ENCODE assay signal across 23 cellular contexts in genomic region chr14:73474952-73475351, GRCh38. TPM values are rescaled to one million over a fixed set of nuclear protein-coding genes. Genes with fewer than 3 reads are reported as not detected.
A peak's percentile ranks its signal among the peaks of the same experiment; 100 is the strongest.
DNase-seq lines count a peak whose midpoint lies in the region; ATAC-seq, FAIRE-seq and TF ChIP-seq lines count a peak whose summit lies in the region.
"Had no signal": no experiment of that assay in that cellular context is flagged by ENCODE, and none has a peak within 500 bp of the region (broad histone marks: within the 10 kb centered on the region; RNA-seq: fewer than 3 reads in every experiment).

No MANE protein-coding gene starts in this region.

- H4K20me1 ChIP-seq in GM23338 (replicated peaks; ENCODE audit: insufficient read depth) (no peaks in the 10 kb centered on the region), K562 (replicated peaks; ENCODE audit: control insufficient read depth, insufficient read depth, low read length) (no peaks in the 10 kb centered on the region), osteoblast (ENCODE audit: insufficient read depth, low read length) (no peaks in the 10 kb centered on the region)
- H4K20me1 ChIP-seq: BLaER1 treated with 17β-estradiol and CSF1 and Interleukin-3, amounts not matched to agents 10 nM and 100 nM had no signal

- intact Hi-C loops in CD14-positive monocyte (cut with micrococcal nuclease) = loop anchor here (5.0 to 10.0 kb wide), 3 partner anchors 60 to 178 kb away; no protein-coding TSS in a partner anchor
- intact Hi-C loops in K562 (cut with micrococcal nuclease) = loop anchor here (5.0 to 10.0 kb wide), 5 partner anchors 178 to 960 kb away; partner anchors contain the start of gene PAPLN
- intact Hi-C loops in esophagus muscularis mucosa (cut with DNase I) = loop anchor here (5.0 to 10.0 kb wide), 2 partner anchors 178 to 300 kb away; no protein-coding TSS in a partner anchor

- no peak for TF ChIP-seq EP300 in K562 (IDR thresholded peaks at IDR 0.05; ENCODE audit: low read length)
- no peak for TF ChIP-seq EP300 in esophagus muscularis mucosa (IDR thresholded peaks at IDR 0.05)

- no peak overlapping the region for H3K27ac ChIP-seq in GM23338 (ENCODE audit: low read depth)
- H3K27ac ChIP-seq in K562 (ENCODE audit: extremely low read depth, low read depth, low read length) = no peak overlapping the region
- no peak overlapping the region for H3K27ac ChIP-seq in osteoblast (ENCODE audit: low read depth, low read length)
- H3K27ac ChIP-seq in esophagus muscularis mucosa (replicated peaks in 1 of 4) = no peak overlapping the region
- H3K27ac ChIP-seq: A549; BLaER1 treated with 17β-estradiol and CSF1 and Interleukin-3, amounts not matched to agents 10 nM and 100 nM; GM23248 had no signal

- no peaks in the 10 kb centered on the region for H3K79me2 ChIP-seq in GM23338 (replicated peaks; ENCODE audit: insufficient read depth)
- H3K79me2 ChIP-seq in K562 (ENCODE audit: control insufficient read depth, insufficient read depth, low read length) = no peaks in the 10 kb centered on the region
- H3K79me2 ChIP-seq in osteoblast (ENCODE audit: insufficient read depth, low read length) = no peaks in the 10 kb centered on the region

- H3K4me3 Mint-ChIP-seq in CD14-positive monocyte (no peak overlapping the region), GM23338 (no peak overlapping the region)
- H3K4me3 Mint-ChIP-seq: CD4-positive, alpha-beta memory T cell; H9 had no signal

- no peaks in the 10 kb centered on the region for H3F3A ChIP-seq in GM23338 (replicated peaks; ENCODE audit: low read depth)

- BruUV-seq in K562 (replicated peaks; lab: Mats Ljungman, UMichigan) = no TSS peak

- WGBS in K562 (ENCODE audit: insufficient coverage, low coverage, missing lambda C conversion rate) = 36% methylated on average over 4 of the region's 4 CpGs
- 64% methylated on average over 4 of the region's 4 CpGs for WGBS in esophagus muscularis mucosa

- POLR2A ChIA-PET in K562 (lab: Yijun Ruan, JAX) = no interaction called here

- no peak for FAIRE-seq in K562 (lab: Jason Lieb, UNC)
- FAIRE-seq: A549, G401.6, GM18507 had no signal

- H3K36me3 Mint-ChIP-seq in CD14-positive monocyte = no peaks in the 10 kb centered on the region
- H3K36me3 Mint-ChIP-seq in GM23338 (ENCODE audit: low read depth) = no peaks in the 10 kb centered on the region
- H3K36me3 Mint-ChIP-seq: CD4-positive, alpha-beta memory T cell had no signal

- no peak for TF ChIP-seq CTCF in CD14-positive monocyte (IDR thresholded peaks at IDR 0.05)
- TF ChIP-seq CTCF in GM23338 (conservative IDR thresholded peaks at IDR 0.05; ENCODE audit: low read depth in 2 of 2) = no peak
- no peak for TF ChIP-seq CTCF in K562 (IDR thresholded peaks at IDR 0.05 in 2 of 3, conservative IDR thresholded peaks at IDR 0.05 in 1 of 3; ENCODE audit: insufficient read depth in 2 of 3, low read depth in 1 of 3, low read length in 3 of 3)
- no peak for TF ChIP-seq CTCF in osteoblast (IDR thresholded peaks at IDR 0.05; ENCODE audit: extremely low read depth, low read depth, low read length)
- no peak for TF ChIP-seq CTCF in esophagus muscularis mucosa (IDR thresholded peaks at IDR 0.05)

- CTCF ChIA-PET in K562 (lab: Yijun Ruan, JAX; ENCODE audit: low intra/inter-chr PET ratio) = no interaction called here

- no peaks in the 10 kb centered on the region for H3K9me2 ChIP-seq in GM23338 (ENCODE audit: insufficient read depth)

- H3K36me3 ChIP-seq in GM23338 (ENCODE audit: insufficient read depth) = no peaks in the 10 kb centered on the region
- no peaks in the 10 kb centered on the region for H3K36me3 ChIP-seq in K562 (ENCODE audit: control insufficient read depth, insufficient read depth, low read length)
- H3K36me3 ChIP-seq in osteoblast (ENCODE audit: insufficient read depth, low read length) = no peaks in the 10 kb centered on the region
- H3K36me3 ChIP-seq in esophagus muscularis mucosa = no peaks in the 10 kb centered on the region
- H3K36me3 ChIP-seq: BE2C; BLaER1 treated with 17β-estradiol and CSF1 and Interleukin-3, amounts not matched to agents 10 nM and 100 nM had no signal

- H2AFZ ChIP-seq in GM23338 (peak overlapping the region; percentile 2; the same call in 1 of the 2 replicates), K562 (ENCODE audit: low read depth, low read length) (peak overlapping the region; percentile 16; the same call in 1 of the 2 replicates), osteoblast (ENCODE audit: low read length) (peak overlapping the region; percentile 22)
- H2AFZ ChIP-seq: GM23248 had no signal

- no peak for TF ChIP-seq RAD21 in K562 (CRISPR knock-in tag; conservative IDR thresholded peaks at IDR 0.05 in 1 of 2, IDR thresholded peaks at IDR 0.05 in 1 of 2)

- no peaks in the 10 kb centered on the region for H3K9me1 ChIP-seq in K562 (ENCODE audit: control insufficient read depth, insufficient read depth, low read length)

- H3K4me3 ChIP-seq in GM23338 = no peak overlapping the region
- H3K4me3 ChIP-seq in K562 = no peak overlapping the region
- no peak overlapping the region for H3K4me3 ChIP-seq in osteoblast (ENCODE audit: insufficient read depth, low read length)
- H3K4me3 ChIP-seq in esophagus muscularis mucosa = no peak overlapping the region
- H3K4me3 ChIP-seq: A549; BLaER1 treated with 17β-estradiol and CSF1 and Interleukin-3, amounts not matched to agents 10 nM and 100 nM; GM23248 had no signal

- H3K27ac Mint-ChIP-seq in CD14-positive monocyte (peak overlapping the region in 4 of 7 donors; percentile 1 to 79 (median 32)), GM23338 (no peak overlapping the region)
- H3K27ac Mint-ChIP-seq: H9 had no signal

- H3K9me3 ChIP-seq in K562 (replicated peaks; ENCODE audit: control insufficient read depth, insufficient read depth, low read depth, low read length) (no peaks in the 10 kb centered on the region), osteoblast (ENCODE audit: low read depth, low read length) (no peaks in the 10 kb centered on the region), esophagus muscularis mucosa (no peaks in the 10 kb centered on the region)
- H3K9me3 ChIP-seq: A549; BE2C; BLaER1 treated with 17β-estradiol and CSF1 and Interleukin-3, amounts not matched to agents 10 nM and 100 nM had no signal

- H3K4me1 ChIP-seq in GM23338 (ENCODE audit: insufficient read depth) (no peaks in the 10 kb centered on the region), K562 (replicated peaks in 1 of 2; ENCODE audit: control insufficient read depth in 2 of 2, insufficient read depth in 2 of 2, low read length in 2 of 2) (no peaks in the 10 kb centered on the region; a peak in 1 of 5 replicates), osteoblast (ENCODE audit: insufficient read depth, low read length) (peaks cover 15% of the 10 kb centered on the region), esophagus muscularis mucosa (peaks cover 0 to 7% (median 0%) of the 10 kb centered on the region in 4 donors)
- H3K4me1 ChIP-seq: BE2C had no signal

- no peak overlapping the region for H3K4me2 ChIP-seq in GM23338
- no peak overlapping the region for H3K4me2 ChIP-seq in K562 (ENCODE audit: insufficient read depth, low read length)
- H3K4me2 ChIP-seq in osteoblast (ENCODE audit: insufficient read depth, low read length) = no peak overlapping the region
- H3K4me2 ChIP-seq: A549 had no signal

- H3K27me3 ChIP-seq in GM23338 (ENCODE audit: insufficient read depth) (no peaks in the 10 kb centered on the region), K562 (ENCODE audit: control insufficient read depth in 2 of 2, insufficient read depth in 2 of 2, low read length in 2 of 2) (no peaks in the 10 kb centered on the region), osteoblast (ENCODE audit: insufficient read depth, low read length) (no peaks in the 10 kb centered on the region), esophagus muscularis mucosa (no peaks in the 10 kb centered on the region)
- H3K27me3 ChIP-seq: BE2C; BLaER1 treated with 17β-estradiol and CSF1 and Interleukin-3, amounts not matched to agents 10 nM and 100 nM had no signal

- H3K4me1 Mint-ChIP-seq in CD14-positive monocyte (peaks cover 24% of the 10 kb centered on the region), GM23338 (peaks cover 2% of the 10 kb centered on the region; the same call in 2 of the 3 replicates)

- H3K9me3 Mint-ChIP-seq in CD14-positive monocyte (peaks cover 0 to 1% (median 0%) of the 10 kb centered on the region in 7 donors), GM23338 (no peaks in the 10 kb centered on the region)
- H3K9me3 Mint-ChIP-seq: CD4-positive, alpha-beta memory T cell; H9 had no signal

- no peak overlapping the region for H3K9ac ChIP-seq in K562 (ENCODE audit: insufficient read depth in 1 of 2, low read depth in 2 of 2, low read length in 2 of 2)
- H3K9ac ChIP-seq: BLaER1 treated with 17β-estradiol and CSF1 and Interleukin-3, amounts not matched to agents 10 nM and 100 nM; GM23248 had no signal

- DNase-seq in CD14-positive monocyte (ENCODE audit: low spot score) = no peak
- DNase-seq in GM23338 (ENCODE audit: low spot score) = no peak
- no peak for DNase-seq in K562 (ENCODE audit: extremely low read depth in 1 of 4, low spot score in 3 of 4)
- no peak for DNase-seq in osteoblast (ENCODE audit: insufficient read length, low spot score, missing footprints)
- DNase-seq in esophagus muscularis mucosa (ENCODE audit: extremely low spot score) = no peak
- DNase-seq in SIG-M5 treated with dmso at 0.1 percent for 504 hours (lab: John Stamatoyannopoulos, UW; ENCODE audit: unreplicated experiment) = no peak
- DNase-seq: 8988T; ACHN; AML-193; BE2C; Calu3; CD4-positive, alpha-beta memory T cell; COR-L47; DMS53; DMS79 treated with DMSO at 0.1 percent for 48 hours; GM23248; H9 had no signal

- H3K27me3 Mint-ChIP-seq in CD14-positive monocyte (ENCODE audit: low read depth in 3 of 3) = peaks cover 0 to 3% (median 0%) of the 10 kb centered on the region in 3 donors
- peaks cover 5% of the 10 kb centered on the region for H3K27me3 Mint-ChIP-seq in GM23338 (ENCODE audit: insufficient read depth, low read depth, poor library complexity)
- H3K27me3 Mint-ChIP-seq: CD4-positive, alpha-beta memory T cell had no signal

- in situ Hi-C loops in K562 (cut with MboI) = loop anchor here (10.0 to 25.0 kb wide), 3 partner anchors 310 to 963 kb away; partner anchors contain the start of gene ZFYVE1

- ATAC-seq in GM23338 (no peak), K562 (no peak), GM21619 (IDR thresholded peaks at IDR 0.05; ENCODE audit: unreplicated experiment) (no peak)
- ATAC-seq: A549, HCT116 had no signal

- no peak for TF ChIP-seq POLR2A in K562 (conservative IDR thresholded peaks at IDR 0.05)
- TF ChIP-seq POLR2A in esophagus muscularis mucosa (IDR thresholded peaks at IDR 0.05; ENCODE audit: low read depth) = no peak

RNA-seq across cellular contexts. Expression of gene RIOX1, which starts 15.8 kb away (rescaled TPM):
- polyA plus RNA-seq in CD14-positive monocyte = 1 to 10 TPM; 5.4 to 6.6 TPM
- 54.2 and 57.3 TPM in 2 replicates for total RNA-seq in GM23338 (2014; rRNA removed; shearing (Covaris generic))
- polyA plus RNA-seq in GM23338 (2016; fragmentation: Nextera tagmentation; extraction: Ambion mirVana) = 21.2 and 24.6 TPM in 2 replicates
- total RNA-seq in K562 (2011; cell fraction: chromatin; rRNA removed; ENCODE audit: low replicate concordance) = 6.8 and 12.9 TPM in 2 replicates
- total RNA-seq in K562 (2011; cell fraction: nucleolus; rRNA removed) = 14.5 and 16.8 TPM in 2 replicates
- 6.6 and 10.8 TPM in 2 replicates for total RNA-seq in K562 (2011; cell fraction: nucleoplasm; rRNA removed)
- 17.6 and 18.0 TPM in 2 replicates for total RNA-seq in K562 (2014; rRNA removed)
- 7.8 and 9.2 TPM in 2 replicates for total RNA-seq in K562 (2014; rRNA removed; fragmentation: Illumina TruSeq; extraction: Trizol)
- 11.5 and 12.7 TPM in 2 replicates for total RNA-seq in K562 (2015; rRNA removed; fragmentation: Illumina TruSeq; extraction: Trizol)
- total RNA-seq in K562 (2021) = 14.3 and 15.7 TPM in 2 replicates
- polyA plus RNA-seq in K562 (2011; rRNA removed) = 4.6 and 5.8 TPM in 2 replicates
- polyA plus RNA-seq in K562 (2011; cell fraction: cytosol; rRNA removed) = 5.6 and 18.2 TPM in 2 replicates
- polyA plus RNA-seq in K562 (2011; cell fraction: nucleus; rRNA removed) = 4.1 and 6.5 TPM in 2 replicates
- polyA plus RNA-seq in K562 (2012) = 5.3 and 9.7 TPM in 2 replicates
- polyA plus RNA-seq in K562 (2014; fragmentation: Illumina TruSeq; extraction: Trizol) = 8.0 and 8.2 TPM in 2 replicates
- polyA plus RNA-seq in K562 (2014; fragmentation: Nextera tagmentation; extraction: Ambion mirVana) = 1 to 10 TPM; 1.9 to 2.6 TPM
- polyA plus RNA-seq in K562 (2014; rRNA removed) = 12.4 and 13.8 TPM in 2 replicates
- polyA minus RNA-seq in K562 (2011; rRNA and poly(A)+ RNA removed) = 5.7 and 7.6 TPM in 2 replicates
- polyA minus RNA-seq in K562 (2011; cell fraction: cytosol; rRNA and poly(A)+ RNA removed) = 8.2 and 10.1 TPM in 2 replicates
- polyA minus RNA-seq in K562 (2011; cell fraction: nucleus; rRNA and poly(A)+ RNA removed) = 7.8 and 10.0 TPM in 2 replicates
- total RNA-seq in osteoblast = 19.2 and 21.7 TPM in 2 replicates
- 10 to 100 TPM; 15.8 to 23.7 (median 18.7) TPM for total RNA-seq in esophagus muscularis mucosa

RNA-seq across cellular contexts. Expression of gene NUMB, which starts 16.6 kb away (rescaled TPM):
- polyA plus RNA-seq in CD14-positive monocyte (100 to 1,000 TPM in 1 of 2 donors, 10 to 100 TPM in 1; 83.4 to 126 TPM), GM23338 (2016; fragmentation: Nextera tagmentation; extraction: Ambion mirVana) (30.2 and 32.1 TPM in 2 replicates), K562 (2011; rRNA removed) (54.0 and 65.1 TPM in 2 replicates), K562 (2014; fragmentation: Illumina TruSeq; extraction: Trizol) (44.2 and 48.6 TPM in 2 replicates), K562 (2014; fragmentation: Nextera tagmentation; extraction: Ambion mirVana) (10 to 100 TPM; 23.5 to 47.8 TPM), K562 (2014; rRNA removed) (31.5 and 32.3 TPM in 2 replicates)
- 34.3 and 36.7 TPM in 2 replicates for total RNA-seq in GM23338 (2014; rRNA removed; shearing (Covaris generic))
- total RNA-seq in K562 (2011; cell fraction: chromatin; rRNA removed; ENCODE audit: low replicate concordance) = 92.6 and 162 TPM in 2 replicates
- 62.4 and 76.5 TPM in 2 replicates for total RNA-seq in K562 (2011; cell fraction: nucleolus; rRNA removed)
- total RNA-seq in K562 (2011; cell fraction: nucleoplasm; rRNA removed) = 94.4 and 145 TPM in 2 replicates
- total RNA-seq in K562 (2014; rRNA removed) (16.8 and 17.8 TPM in 2 replicates), K562 (2014; rRNA removed; fragmentation: Illumina TruSeq; extraction: Trizol) (18.1 TPM in 2 replicates), K562 (2015; rRNA removed; fragmentation: Illumina TruSeq; extraction: Trizol) (13.5 and 17.9 TPM in 2 replicates), K562 (2021) (38.3 and 39.4 TPM in 2 replicates), osteoblast (52.5 and 55.7 TPM in 2 replicates), esophagus muscularis mucosa (10 to 100 TPM; 49.2 to 63.4 (median 50.7) TPM)
- polyA plus RNA-seq in K562 (2011; cell fraction: cytosol; rRNA removed) = 66.1 and 80.6 TPM in 2 replicates
- 95.4 and 136 TPM in 2 replicates for polyA plus RNA-seq in K562 (2011; cell fraction: nucleus; rRNA removed)
- polyA plus RNA-seq in K562 (2012) = 33.4 and 35.1 TPM in 2 replicates
- 101 and 113 TPM in 2 replicates for polyA minus RNA-seq in K562 (2011; rRNA and poly(A)+ RNA removed)
- polyA minus RNA-seq in K562 (2011; cell fraction: cytosol; rRNA and poly(A)+ RNA removed) = 32.8 and 40.6 TPM in 2 replicates
- polyA minus RNA-seq in K562 (2011; cell fraction: nucleus; rRNA and poly(A)+ RNA removed) = 46.2 and 65.6 TPM in 2 replicates
